Comparison of ENCODE assay signal across 8 cellular contexts in the genomic region with DNA sequence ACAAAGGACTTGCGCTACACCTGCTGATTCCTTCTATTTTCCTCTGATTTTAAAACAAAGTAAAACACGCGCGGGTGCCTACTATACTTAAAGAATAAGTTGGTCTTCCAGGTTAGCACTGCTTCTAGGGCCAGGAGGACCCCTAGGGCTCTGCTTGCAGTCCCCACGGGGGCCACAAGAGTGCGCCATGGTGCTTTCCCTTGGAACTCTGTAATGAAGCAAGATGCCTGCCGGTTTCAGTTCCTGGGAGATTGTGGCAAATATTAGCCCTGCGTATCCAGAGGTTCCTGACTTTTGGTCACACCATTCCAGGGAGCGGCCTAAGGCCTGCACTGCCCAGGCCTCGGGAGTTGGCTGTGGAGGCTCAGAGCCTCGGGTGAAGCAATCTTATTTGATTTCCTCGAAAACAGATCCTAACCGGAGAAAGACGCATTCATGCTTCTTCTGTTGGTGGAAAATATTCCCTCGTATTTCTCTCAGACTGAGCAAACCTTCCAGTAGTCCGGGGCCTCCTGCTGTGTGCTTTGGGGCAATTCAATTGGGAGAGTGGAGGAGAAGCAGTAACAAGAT.
DNase-seq lines count a peak whose midpoint lies in the region; ATAC-seq and TF ChIP-seq lines count a peak whose summit lies in the region.

No MANE protein-coding gene starts in this region.

- peak; percentile 88 for DNase-seq in CD1c-positive myeloid dendritic cell (ENCODE audit: extremely low spot score)
- peak; percentile 91 for DNase-seq in HEK293T (ENCODE audit: extremely low spot score)
- peak; percentile 68 for DNase-seq in NCI-H510A treated with DMSO at 0.1 percent for 48 hours (lab: John Stamatoyannopoulos, UW)
- peak; percentile 26 to 37 for DNase-seq in activated CD4-positive, alpha-beta T cell treated with anti-CD3 and anti-CD28 coated beads, Interleukin-2, amount 50 U/mL, for 24 hours (ENCODE audit: low read depth in 1 of 2, low spot score in 1 of 2)
- DNase-seq in ecto neural progenitor cell (ENCODE audit: low spot score), result peak; percentile 90
- peak; percentile 62 to 75 for DNase-seq in memory B cell (ENCODE audit: low spot score in 2 of 2)
- peak; percentile 56 for DNase-seq in stimulated activated CD8-positive, alpha-beta memory T cell treated with anti-CD3 and anti-CD28 coated beads, Interleukin-15, amount 100 ng/mL, for 1 hour (ENCODE audit: low read depth)

- no peaks in the 10 kb centered on the region for H3K4me1 Mint-ChIP-seq in memory B cell

- H3K27ac Mint-ChIP-seq in memory B cell, result no peak overlapping the region

- peak; percentile 63 for ATAC-seq in memory B cell (ENCODE audit: low read depth)
- no peak for ATAC-seq in GM21737 (IDR thresholded peaks at IDR 0.05; ENCODE audit: unreplicated experiment)

- no peaks in the 10 kb centered on the region for H3K36me3 Mint-ChIP-seq in memory B cell

- no peak overlapping the region for H3K4me3 Mint-ChIP-seq in memory B cell

- POLR2A ChIA-PET in HEK293T (lab: Yijun Ruan, JAX), result no interaction called here

- no peaks in the 10 kb centered on the region for H3K9me3 Mint-ChIP-seq in memory B cell

- peaks cover 12% of the 10 kb centered on the region for H3K27me3 Mint-ChIP-seq in memory B cell

- CTCF ChIA-PET in HEK293T (lab: Yijun Ruan, JAX), result interaction anchor here (0.8 kb wide), 1 partner anchor 11 kb away, joined by 3 read pairs; no protein-coding TSS in a partner anchor

TF ChIP-seq in HEK293T, 16 proteins besides CTCF, POLR2A, EP300 and RAD21:
- TF ChIP-seq PKNOX1 (IDR thresholded peaks at IDR 0.05) (no peak), L3MBTL2 (conservative IDR thresholded peaks at IDR 0.05) (peak; percentile 42; the same call in 1 of the 2 replicates)

Comparison
In these comparisons a context has a peak if more than half of its experiments do, and no peak if none do; other contexts are left out.
1. DNase-seq: peak in every context shown above with its lines; median percentile 91 in HEK293T; 90 in ecto neural progenitor cell; 88 in CD1c-positive myeloid dendritic cell; 68 in memory B cell; 68 in NCI-H510A treated with DMSO at 0.1 percent for 48 hours; 56 in stimulated activated CD8-positive, alpha-beta memory T cell treated with anti-CD3 and anti-CD28 coated beads, Interleukin-15, amount 100 ng/mL, for 1 hour; 32 in activated CD4-positive, alpha-beta T cell treated with anti-CD3 and anti-CD28 coated beads, Interleukin-2, amount 50 U/mL, for 24 hours.